Comparison of ENCODE assay signal across 26 cellular contexts in genomic region chr21:45576838-45577737, GRCh38. TPM values are rescaled to one million over a fixed set of nuclear protein-coding genes. Genes with fewer than 3 reads are reported as not detected.
A peak's percentile ranks its signal among the peaks of the same experiment; 100 is the strongest.
DNase-seq lines count a peak whose midpoint lies in the region; ATAC-seq and TF ChIP-seq lines count a peak whose summit lies in the region.
"Had no signal": no experiment of that assay in that cellular context is flagged by ENCODE, and none has a peak within 500 bp of the region (broad histone marks: within the 10 kb centered on the region; RNA-seq: fewer than 3 reads in every experiment).

No MANE protein-coding gene starts in this region.

- 71 to 83% (median 79%) methylated on average over 18 to 24 of the region's 24 CpGs for WGBS in heart left ventricle, 4 donors

- H3K4me1 Mint-ChIP-seq in chondrocyte (ENCODE audit: low read depth): peaks cover 10% of the 10 kb centered on the region
- H3K4me1 Mint-ChIP-seq: activated CD4-positive, alpha-beta T cell treated with anti-CD3 and anti-CD28 coated beads, Interleukin-2, amount 10 ng/mL, durations not matched to agents 24 days and 14 days had no signal

- H3K27me3 ChIP-seq in left ventricle myocardium inferior (ENCODE audit: low read depth): peaks cover 78% of the 10 kb centered on the region
- peaks cover 0 to 31% (median 3%) of the 10 kb centered on the region in 9 donors for H3K27me3 ChIP-seq in heart left ventricle
- H3K27me3 ChIP-seq in upper lobe of right lung: peaks cover 8% of the 10 kb centered on the region
- H3K27me3 ChIP-seq: BE2C, right atrium auricular region had no signal

- H3K36me3 Mint-ChIP-seq in chondrocyte (ENCODE audit: low read depth): peaks cover 1% of the 10 kb centered on the region

- H3K9me3 Mint-ChIP-seq in chondrocyte (ENCODE audit: low read depth): no peaks in the 10 kb centered on the region
- H3K9me3 Mint-ChIP-seq: activated CD4-positive, alpha-beta T cell treated with anti-CD3 and anti-CD28 coated beads, Interleukin-2, amount 10 ng/mL, durations not matched to agents 24 days and 14 days; activated T-cell treated with anti-CD3 and anti-CD28 coated beads, Interleukin-2, amount 50 U/mL, for 4 hours; central memory CD8-positive, alpha-beta T cell; T-helper 2 cell treated with Interferon-gamma antibody and Interleukin-4, amounts not matched to agents 5 μg/mL and 100 μg/mL, for 36 hours had no signal

- peak; percentile 3 for DNase-seq in left ventricle myocardium inferior
- DNase-seq in heart left ventricle: no peak
- peak; percentile 85 for DNase-seq in chondrocyte (ENCODE audit: low spot score)
- peak; percentile 71 for DNase-seq in mesenteric fat pad (ENCODE audit: low spot score)
- peak; percentile 48 for DNase-seq in upper lobe of right lung
- DNase-seq in cerebellar cortex (ENCODE audit: low spot score): no peak
- DNase-seq: activated CD4-positive, alpha-beta T cell treated with anti-CD3 and anti-CD28 coated beads, Interleukin-2, amount 10 ng/mL, durations not matched to agents 24 days and 14 days; activated T-cell treated with anti-CD3 and anti-CD28 coated beads, Interleukin-2, amount 50 U/mL, for 4 hours; BE2C; DMS153; esophagus squamous epithelium; foreskin keratinocyte; Karpas-422; NCI-H1417; NCI-H2029 treated with DMSO at 0.1 percent for 48 hours; NCI-H524 treated with DMSO at 0.1 percent for 48 hours; nephron progenitor cell; SHP77; stimulated activated CD4-positive, alpha-beta T cell treated with anti-CD3 and anti-CD28 coated beads, Interleukin-4, amount 100 ng/mL, for 1 hour; stomach had no signal

- H3K27ac ChIP-seq in left ventricle myocardium inferior (replicated peaks): no peak overlapping the region
- H3K27ac ChIP-seq in heart left ventricle: no peak overlapping the region
- H3K27ac ChIP-seq in upper lobe of right lung: no peak overlapping the region
- H3K27ac ChIP-seq: esophagus squamous epithelium, foreskin keratinocyte, HL-60, right atrium auricular region, stomach, tibial artery had no signal

- intact Hi-C loops in left ventricle myocardium inferior (cut with micrococcal nuclease) (no loop called here), heart left ventricle (cut with DNase I) (no loop called here), upper lobe of right lung (cut with DNase I) (no loop called here)

- H3K4me3 ChIP-seq in left ventricle myocardium inferior: no peak overlapping the region
- H3K4me3 ChIP-seq in heart left ventricle: no peak overlapping the region
- no peak overlapping the region for H3K4me3 ChIP-seq in upper lobe of right lung
- H3K4me3 ChIP-seq: esophagus squamous epithelium, right atrium auricular region, stomach, tibial artery had no signal

- H3K9me3 ChIP-seq in left ventricle myocardium inferior (replicated peaks) (no peaks in the 10 kb centered on the region), heart left ventricle (no peaks in the 10 kb centered on the region), upper lobe of right lung (no peaks in the 10 kb centered on the region)
- H3K9me3 ChIP-seq: BE2C, esophagus squamous epithelium, right atrium auricular region, stomach, tibial artery had no signal

- H3K36me3 ChIP-seq in left ventricle myocardium inferior: no peaks in the 10 kb centered on the region
- H3K36me3 ChIP-seq in heart left ventricle: no peaks in the 10 kb centered on the region
- H3K36me3 ChIP-seq in upper lobe of right lung: no peaks in the 10 kb centered on the region
- H3K36me3 ChIP-seq: BE2C, esophagus squamous epithelium, right atrium auricular region, stomach, tibial artery had no signal

- no peak for TF ChIP-seq POLR2A in heart left ventricle (IDR thresholded peaks at IDR 0.05)

- H3K4me1 ChIP-seq in left ventricle myocardium inferior (no peaks in the 10 kb centered on the region), heart left ventricle (no peaks in the 10 kb centered on the region), upper lobe of right lung (no peaks in the 10 kb centered on the region)
- H3K4me1 ChIP-seq: foreskin keratinocyte, right atrium auricular region, stomach, tibial artery had no signal

- TF ChIP-seq CTCF in left ventricle myocardium inferior (IDR thresholded peaks at IDR 0.05; ENCODE audit: borderline replicate concordance): no peak
- no peak for TF ChIP-seq CTCF in heart left ventricle (IDR thresholded peaks at IDR 0.05)
- TF ChIP-seq CTCF in chondrocyte (IDR thresholded peaks at IDR 0.05): no peak
- no peak for TF ChIP-seq CTCF in upper lobe of right lung (IDR thresholded peaks at IDR 0.05)

- no peak overlapping the region for H3K27ac Mint-ChIP-seq in chondrocyte (ENCODE audit: unreplicated experiment)
- H3K27ac Mint-ChIP-seq: activated CD4-positive, alpha-beta T cell treated with anti-CD3 and anti-CD28 coated beads, Interleukin-2, amount 10 ng/mL, durations not matched to agents 24 days and 14 days; nephron progenitor cell; T-helper 2 cell treated with Interferon-gamma antibody and Interleukin-4, amounts not matched to agents 5 μg/mL and 100 μg/mL, for 36 hours had no signal

- H3K4me3 Mint-ChIP-seq in chondrocyte (ENCODE audit: unreplicated experiment): no peak overlapping the region
- H3K4me3 Mint-ChIP-seq: activated CD4-positive, alpha-beta T cell treated with anti-CD3 and anti-CD28 coated beads, Interleukin-2, amount 10 ng/mL, durations not matched to agents 24 days and 14 days; activated T-cell treated with anti-CD3 and anti-CD28 coated beads, Interleukin-2, amount 50 U/mL, for 4 hours; central memory CD8-positive, alpha-beta T cell; nephron progenitor cell; T-helper 2 cell treated with Interferon-gamma antibody and Interleukin-4, amounts not matched to agents 5 μg/mL and 100 μg/mL, for 36 hours had no signal

- H3K27me3 Mint-ChIP-seq in chondrocyte (ENCODE audit: low read depth): peaks cover 5% of the 10 kb centered on the region

- ATAC-seq in heart left ventricle: no peak
- no peak for ATAC-seq in upper lobe of right lung
- ATAC-seq in HG02970 (IDR thresholded peaks at IDR 0.05; ENCODE audit: low FRiP score, unreplicated experiment): no peak
- ATAC-seq: activated T-cell treated with anti-CD3 and anti-CD28 coated beads, Interleukin-2, amount 50 U/mL, for 4 hours; foreskin keratinocyte had no signal

RNA-seq across cellular contexts. Expression of gene SLC19A1, which starts 34.8 kb away (rescaled TPM):
- total RNA-seq in left ventricle myocardium inferior: 4.9 TPM
- total RNA-seq in heart left ventricle: 1 to 10 TPM; 2.4 to 7.0 (median 3.0) TPM
- polyA plus RNA-seq in heart left ventricle: 1 to 10 TPM; 3.5 to 4.3 TPM
- 6.5 to 12.7 TPM (median 7.8 TPM) in 3 replicates for total RNA-seq in chondrocyte
- 21.7 TPM for total RNA-seq in mesenteric fat pad
- total RNA-seq in upper lobe of right lung: 39.3 TPM

Comparison
In these comparisons a context has a peak if more than half of its experiments do, and no peak if none do; other contexts are left out.
1. DNase-seq: peak in left ventricle myocardium inferior (single experiment), chondrocyte (single experiment), mesenteric fat pad (single experiment) and upper lobe of right lung (single experiment); none in heart left ventricle (0 of 5) and cerebellar cortex (single experiment).